ENCODE assay signal across 23 cellular contexts in genomic region chr13:103283451-103283820, GRCh38.
DNase-seq lines count a peak whose midpoint lies in the region; ATAC-seq, FAIRE-seq and TF ChIP-seq lines count a peak whose summit lies in the region.
"Had no signal": no experiment of that assay in that cellular context is flagged by ENCODE, and none has a peak within 500 bp of the region (broad histone marks: within the 10 kb centered on the region; RNA-seq: fewer than 3 reads in every experiment).

No MANE protein-coding gene starts in this region.

- H3K4ac ChIP-seq in trophoblast cell (ENCODE audit: low read depth, low read length) = no peak overlapping the region

- no peak overlapping the region for H2AK5ac ChIP-seq in trophoblast cell (ENCODE audit: low read length)

- H3K27ac ChIP-seq in RWPE1 (peak overlapping the region; percentile 66; the same call in 1 of the 2 replicates), trophoblast cell (ENCODE audit: low read depth, low read length) (peak overlapping the region; percentile 54), suprapubic skin (no peak overlapping the region)
- H3K27ac ChIP-seq: C4-2B, left lung, spleen had no signal

- peak overlapping the region; percentile 22 for H2BK12ac ChIP-seq in trophoblast cell (ENCODE audit: low read length)

- H4K8ac ChIP-seq in trophoblast cell (ENCODE audit: low read depth, low read length) = no peak overlapping the region

- H3K4me2 ChIP-seq in trophoblast cell (ENCODE audit: low read length) = no peak overlapping the region

- TF ChIP-seq POLR2A in suprapubic skin (IDR thresholded peaks at IDR 0.05) = no peak

- no peak overlapping the region for H3K4me3 ChIP-seq in trophoblast cell (ENCODE audit: low read depth, low read length)
- H3K4me3 ChIP-seq in suprapubic skin = no peak overlapping the region
- H3K4me3 ChIP-seq: K562, left lung, spleen had no signal

- peak overlapping the region; percentile 18 for H2BK5ac ChIP-seq in trophoblast cell (ENCODE audit: low read depth, low read length, poor library complexity)

- no peak overlapping the region for H3K23ac ChIP-seq in trophoblast cell (ENCODE audit: low read length)

- TF ChIP-seq CTCF in RWPE1 (conservative IDR thresholded peaks at IDR 0.05; ENCODE audit: low read depth) (no peak), suprapubic skin (IDR thresholded peaks at IDR 0.05) (no peak)

- CTCF ChIA-PET in RWPE1 (lab: Yijun Ruan, JAX) = interaction anchor here (0.6 kb wide), 1 partner anchor 377 kb away, joined by 3 read pairs; no protein-coding TSS in a partner anchor

- H2AFZ ChIP-seq in trophoblast cell (ENCODE audit: insufficient read depth, low read length, poor library complexity) = no peak overlapping the region

- H2BK120ac ChIP-seq in trophoblast cell (ENCODE audit: insufficient read depth, low read length, poor library complexity) = peak overlapping the region; percentile 49

- H4K91ac ChIP-seq in trophoblast cell (ENCODE audit: low read depth, low read length) = no peak overlapping the region

- FAIRE-seq in urothelium cell line (lab: Jason Lieb, UNC) = no peak
- FAIRE-seq: D721Med, GM12892, K562 had no signal

- peak; percentile 3 for ATAC-seq in GM18498 (IDR thresholded peaks at IDR 0.05; ENCODE audit: unreplicated experiment)
- no peak for ATAC-seq in GM21423 (IDR thresholded peaks at IDR 0.05; ENCODE audit: unreplicated experiment)
- ATAC-seq: activated T-helper 17 cell treated with anti-CD3 and anti-CD28 coated beads, Interleukin-2, amount 50 U/mL, for 72 hours; K562; left lung; stimulated activated memory B cell treated with anti-CD40 and anti-IgM and Interleukin-4, amounts not matched to agents 10 μg/mL and 1 μg/mL and 100 μg/mL, for 72 hours had no signal

- no peak for TF ChIP-seq EP300 in suprapubic skin (IDR thresholded peaks at IDR 0.05)

- DNase-seq in RWPE1 (ENCODE audit: low spot score) (no peak), glomerular visceral epithelial cell (ENCODE audit: extremely low spot score) (peak; percentile 10), trophoblast cell (peak in 1 of 2 donors; percentile 5), NCI-H774 (lab: John Stamatoyannopoulos, UW) (no peak), suprapubic skin (ENCODE audit: low spot score in 2 of 2) (no peak), urothelium cell line (ENCODE audit: low spot score) (no peak)
- DNase-seq: activated B cell treated with CpG ODN at 0.5 μM for 24 hours; activated CD8-positive, alpha-beta memory T cell treated with anti-CD3 and anti-CD28 coated beads, Interleukin-2, amount 50 U/mL, for 4 hours; head of caudate nucleus; left lung; NCI-H1436; NCI-H446 treated with DMSO at 0.1 percent for 48 hours; SHP77; spleen; stimulated activated CD4-positive, alpha-beta T cell treated with anti-CD3 and anti-CD28 coated beads, Interleukin-2, amount 100 ng/mL, for 48 hours had no signal

- H3K14ac ChIP-seq in trophoblast cell (ENCODE audit: low read length) = peak overlapping the region; percentile 26

- H3K9me3 ChIP-seq in trophoblast cell (ENCODE audit: insufficient read depth, low read depth, low read length) (peaks cover 2% of the 10 kb centered on the region), suprapubic skin (no peaks in the 10 kb centered on the region)
- H3K9me3 ChIP-seq: left lung, spleen had no signal

- H4K12ac ChIP-seq in trophoblast cell (ENCODE audit: low read depth, low read length) = no peak overlapping the region

- H3K79me1 ChIP-seq in trophoblast cell (ENCODE audit: low read length) = no peaks in the 10 kb centered on the region

- H3K4me1 ChIP-seq in trophoblast cell (ENCODE audit: control insufficient read depth in 1 of 2, insufficient read depth in 2 of 2, low read length in 2 of 2) (peaks cover 4 to 8% of the 10 kb centered on the region in 2 experiments), suprapubic skin (no peaks in the 10 kb centered on the region)
- H3K4me1 ChIP-seq: left lung, spleen had no signal

- no CpG with 5 or more reads among the region's 1 CpG for WGBS in trophoblast cell (ENCODE audit: extremely low coverage, insufficient coverage, insufficient read length)
- WGBS in suprapubic skin = 77% methylated on average over 1 of the region's 1 CpG

- no peak overlapping the region for H3K9ac ChIP-seq in trophoblast cell (ENCODE audit: low read length)

- H3K36me3 ChIP-seq in trophoblast cell (ENCODE audit: control insufficient read depth in 1 of 2, insufficient read depth in 2 of 2, low read length in 2 of 2) (no peaks in the 10 kb centered on the region), suprapubic skin (no peaks in the 10 kb centered on the region)
- H3K36me3 ChIP-seq: left lung, spleen had no signal

- H3K27me3 ChIP-seq in trophoblast cell (ENCODE audit: insufficient read depth, low read length) = no peaks in the 10 kb centered on the region
- no peaks in the 10 kb centered on the region for H3K27me3 ChIP-seq in suprapubic skin
- H3K27me3 ChIP-seq: left lung had no signal

- H3K79me2 ChIP-seq in trophoblast cell (ENCODE audit: control insufficient read depth, insufficient read depth, low read length, poor library complexity) = no peaks in the 10 kb centered on the region

- no peak overlapping the region for H3K18ac ChIP-seq in trophoblast cell (ENCODE audit: low read length)

- POLR2A ChIA-PET in RWPE1 (lab: Yijun Ruan, JAX; ENCODE audit: low non-redundant PET) = no interaction called here
